In genomic region chrX:123835661-123836371, GRCh38 we compare ENCODE assay signal across 12 cellular contexts. TPM values are rescaled to one million over a fixed set of nuclear protein-coding genes. Genes with fewer than 3 reads are reported as not detected.
DNase-seq lines count a peak whose midpoint lies in the region; ATAC-seq and TF ChIP-seq lines count a peak whose summit lies in the region.
"Had no signal": no experiment of that assay in that cellular context is flagged by ENCODE, and none has a peak within 500 bp of the region (broad histone marks: within the 10 kb centered on the region; RNA-seq: fewer than 3 reads in every experiment).

No MANE protein-coding gene starts in this region.

- no peak overlapping the region for H2AFZ ChIP-seq in hepatocyte

- peaks cover 0 to 8% of the 10 kb centered on the region in 2 donors for H3K27me3 Mint-ChIP-seq in T-cell

- H3K36me3 Mint-ChIP-seq in T-cell = no peaks in the 10 kb centered on the region

- TF ChIP-seq CTCF in HEK293 (tag by site-specific recombination; IDR thresholded peaks at IDR 0.05) (no peak), hepatocyte (IDR thresholded peaks at IDR 0.05; ENCODE audit: poor library complexity) (no peak)

- no peak overlapping the region for H3K4me3 Mint-ChIP-seq in T-cell

- no peak overlapping the region for H3K4me2 ChIP-seq in hepatocyte

- H3K79me2 ChIP-seq in hepatocyte = no peaks in the 10 kb centered on the region

- 85% methylated on average over 6 of the region's 6 CpGs for WGBS in hepatocyte (ENCODE audit: low lambda C conversion rate, missing lambda C conversion rate)

- H3K4me1 ChIP-seq in HEK293 (ENCODE audit: control insufficient read depth, insufficient read depth, low read length) (0 out of 2 replicates have a peak, but pooled peaks cover 2% of the 10 kb centered on the region), hepatocyte (ENCODE audit: insufficient read depth) (no peaks in the 10 kb centered on the region)
- H3K4me1 ChIP-seq: pancreas had no signal

- no peaks in the 10 kb centered on the region for H3K4me1 Mint-ChIP-seq in T-cell

- H3K9me3 ChIP-seq in HEK293 (ENCODE audit: control insufficient read depth, insufficient read depth, low read depth, low read length) (no peaks in the 10 kb centered on the region), hepatocyte (ENCODE audit: low read depth) (no peaks in the 10 kb centered on the region)
- H3K9me3 ChIP-seq: pancreas, thoracic aorta had no signal

- H3K9me2 ChIP-seq in hepatocyte (replicated peaks; ENCODE audit: insufficient read depth) = no peaks in the 10 kb centered on the region

- CTCF ChIA-PET in HEK293 (lab: Yijun Ruan, JAX) (interaction anchor here (0.6 to 3.1 kb wide), 12 partner anchors 24 to 684 kb away, joined by 3 to 23 read pairs (median 4); partner anchors contain the start of gene XIAP), T-cell (lab: Charles Lee) (interaction anchor here (0.5 to 0.6 kb wide), 3 partner anchors 58 to 187 kb away, joined by 3 to 7 read pairs (median 3); no protein-coding TSS in a partner anchor)

- POLR2A ChIA-PET in HEK293 (lab: Yijun Ruan, JAX) (interaction anchor here (1.5 kb wide), 1 partner anchor 58 kb away, joined by 9 read pairs; no protein-coding TSS in a partner anchor), T-cell (lab: Charles Lee) (no interaction called here)

- ATAC-seq in HG02678 (IDR thresholded peaks at IDR 0.05; ENCODE audit: unreplicated experiment) = no peak
- ATAC-seq in T-cell (replicated peaks in 1 of 4) = no peak
- ATAC-seq in HG03139 (IDR thresholded peaks at IDR 0.05; ENCODE audit: unreplicated experiment) = no peak

- H3K4me3 ChIP-seq in HEK293 (ENCODE audit: low read depth, low read length) (no peak overlapping the region), hepatocyte (no peak overlapping the region)
- H3K4me3 ChIP-seq: pancreas, thoracic aorta had no signal

- DNase-seq in CD1c-positive myeloid dendritic cell (ENCODE audit: extremely low spot score) = peak; percentile 21
- DNase-seq in T1000 (lab: John Stamatoyannopoulos, UW) = peak; percentile 3
- DNase-seq in hepatocyte (ENCODE audit: low spot score) = peak; percentile 20
- no peak for DNase-seq in NCI-H1694 (lab: John Stamatoyannopoulos, UW)
- DNase-seq in T-cell = no peak
- DNase-seq: GF-D8, NCI-H2029 treated with DMSO at 0.1 percent for 48 hours, pancreas had no signal

- H3K36me3 ChIP-seq in HEK293 (ENCODE audit: control insufficient read depth in 2 of 2, insufficient read depth in 1 of 2, low read length in 2 of 2) (no peaks in the 10 kb centered on the region), hepatocyte (replicated peaks; ENCODE audit: insufficient read depth, low read depth) (no peaks in the 10 kb centered on the region)
- H3K36me3 ChIP-seq: pancreas, thoracic aorta had no signal

- H3K9me3 Mint-ChIP-seq in T-cell = no peaks in the 10 kb centered on the region

- no peak overlapping the region for H3K27ac ChIP-seq in HEK293 (ENCODE audit: extremely low read depth, low read depth, low read length)
- H3K27ac ChIP-seq in hepatocyte = peak overlapping the region; percentile 33
- H3K27ac ChIP-seq: pancreas, thoracic aorta had no signal

- H3K27ac Mint-ChIP-seq in T-cell = no peak overlapping the region

- no peaks in the 10 kb centered on the region for H4K20me1 ChIP-seq in hepatocyte (ENCODE audit: insufficient read depth, poor library complexity, severe bottlenecking)

- no peaks in the 10 kb centered on the region for H3K27me3 ChIP-seq in hepatocyte
- H3K27me3 ChIP-seq: pancreas had no signal

TF ChIP-seq in HEK293, 187 proteins besides CTCF, POLR2A, EP300 and RAD21 (continues in another document):
- TF ChIP-seq ZNF223 (tag by site-specific recombination; IDR thresholded peaks at IDR 0.05) (no peak), ZNF24 (tag by site-specific recombination; IDR thresholded peaks at IDR 0.05) (0 out of 2 replicates have a peak, but pooled peaks have one; percentile 27), ZEB2 (tag by site-specific recombination; IDR thresholded peaks at IDR 0.05) (peak; percentile 56; the same call in 1 of the 2 replicates), ZFP37 (tag by site-specific recombination; IDR thresholded peaks at IDR 0.05) (no peak), ZNF366 (tag by site-specific recombination; conservative IDR thresholded peaks at IDR 0.05) (peak; percentile 66), ZNF624 (tag by site-specific recombination; IDR thresholded peaks at IDR 0.05) (no peak), ZNF335 (tag by site-specific recombination; conservative IDR thresholded peaks at IDR 0.05) (peak; percentile 50), ZNF23 (tag by site-specific recombination; IDR thresholded peaks at IDR 0.05; ENCODE audit: borderline replicate concordance) (no peak), ZNF416 (tag by site-specific recombination; IDR thresholded peaks at IDR 0.05) (no peak), ZNF629 (tag by site-specific recombination; IDR thresholded peaks at IDR 0.05) (peak; percentile 57), SCRT1 (tag by site-specific recombination; IDR thresholded peaks at IDR 0.05; ENCODE audit: borderline replicate concordance) (no peak), ZNF610 (tag by site-specific recombination; IDR thresholded peaks at IDR 0.05; ENCODE audit: borderline replicate concordance) (no peak), ZNF302 (tag by site-specific recombination; IDR thresholded peaks at IDR 0.05; ENCODE audit: low read depth) (no peak), HIC1 (tag by site-specific recombination; IDR thresholded peaks at IDR 0.05) (peak; percentile 80), SP7 (tag by site-specific recombination; IDR thresholded peaks at IDR 0.05) (peak; percentile 37; the same call in 1 of the 2 replicates), ZNF423 (tag by site-specific recombination; IDR thresholded peaks at IDR 0.05) (no peak), ZNF174 (tag by site-specific recombination; IDR thresholded peaks at IDR 0.05) (no peak), KLF16 (tag by site-specific recombination; IDR thresholded peaks at IDR 0.05) (no peak), ZNF560 (tag by site-specific recombination; IDR thresholded peaks at IDR 0.05; ENCODE audit: borderline replicate concordance) (no peak), ZNF791 (tag by site-specific recombination; IDR thresholded peaks at IDR 0.05) (no peak), PRDM6 (tag by site-specific recombination; IDR thresholded peaks at IDR 0.05) (peak; percentile 83), ZBTB21 (tag by site-specific recombination; IDR thresholded peaks at IDR 0.05) (0 out of 2 replicates have a peak, but pooled peaks have one; percentile 19), ZNF449 (tag by site-specific recombination; IDR thresholded peaks at IDR 0.05) (no peak)
- TF ChIP-seq, protein P1, sequence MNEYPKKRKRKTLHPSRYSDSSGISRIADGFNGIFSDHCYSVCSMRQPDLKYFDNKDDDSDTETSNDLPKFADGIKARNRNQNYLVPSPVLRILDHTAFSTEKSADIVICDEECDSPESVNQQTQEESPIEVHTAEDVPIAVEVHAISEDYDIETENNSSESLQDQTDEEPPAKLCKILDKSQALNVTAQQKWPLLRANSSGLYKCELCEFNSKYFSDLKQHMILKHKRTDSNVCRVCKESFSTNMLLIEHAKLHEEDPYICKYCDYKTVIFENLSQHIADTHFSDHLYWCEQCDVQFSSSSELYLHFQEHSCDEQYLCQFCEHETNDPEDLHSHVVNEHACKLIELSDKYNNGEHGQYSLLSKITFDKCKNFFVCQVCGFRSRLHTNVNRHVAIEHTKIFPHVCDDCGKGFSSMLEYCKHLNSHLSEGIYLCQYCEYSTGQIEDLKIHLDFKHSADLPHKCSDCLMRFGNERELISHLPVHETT (tag by site-specific recombination; IDR thresholded peaks at IDR 0.05) = no peak

RNA-seq across cellular contexts. Expression of gene XIAP, which starts 24.0 kb away (rescaled TPM):
- total RNA-seq in hepatocyte = 36.1 and 38.1 TPM in 2 replicates
- polyA plus RNA-seq in hepatocyte = 7.9 and 13.7 TPM in 2 replicates
- total RNA-seq in T-cell = 10 to 100 TPM; 40.4 to 59.6 (median 46.1) TPM

Comparison
In these comparisons a context has a peak if more than half of its experiments do, and no peak if none do; other contexts are left out.
1. DNase-seq: peak in CD1c-positive myeloid dendritic cell (single experiment), T1000 (single experiment) and hepatocyte (single experiment); none in NCI-H1694 (single experiment) and T-cell (0 of 34).